In genomic region chr17:83155128-83156081, GRCh38 we compare ENCODE assay signal across 10 cellular contexts.
DNase-seq lines count a peak whose midpoint lies in the region; ATAC-seq and TF ChIP-seq lines count a peak whose summit lies in the region.
"Had no signal": no experiment of that assay in that cellular context is flagged by ENCODE, and none has a peak within 500 bp of the region (broad histone marks: within the 10 kb centered on the region; RNA-seq: fewer than 3 reads in every experiment).

No MANE protein-coding gene starts in this region.

- H3K4me1 ChIP-seq in MM.1S (ENCODE audit: low read length) = 0 out of 2 replicates have a peak, but pooled peaks cover 3% of the 10 kb centered on the region

- H3K27me3 Mint-ChIP-seq in nephron progenitor cell (ENCODE audit: low read depth, poor library complexity) = peaks cover 21% of the 10 kb centered on the region

- H3K79me2 ChIP-seq in MM.1S (ENCODE audit: low read length) = no peaks in the 10 kb centered on the region

- DNase-seq in BJ (ENCODE audit: low read depth) (peak; percentile 97), MM.1S (no peak), dermis microvascular lymphatic vessel endothelial cell (ENCODE audit: low read depth in 2 of 2) (peak; percentile 87 to 92), nephron progenitor cell (no peak), C1 segment of cervical spinal cord (lab: John Stamatoyannopoulos, UW) (no peak), SKM-1 treated with dmso at 0.1 percent for 144 hours (lab: John Stamatoyannopoulos, UW; ENCODE audit: unreplicated experiment) (no peak)
- DNase-seq: left cardiac atrium had no signal

- no peak overlapping the region for H2AFZ ChIP-seq in MM.1S (ENCODE audit: low read length)

- H3K4me3 ChIP-seq in BJ (ENCODE audit: low read depth, low read length) (no peak overlapping the region), MM.1S (ENCODE audit: low read length) (no peak overlapping the region)

- no peaks in the 10 kb centered on the region for H3K9me2 ChIP-seq in MM.1S (replicated peaks; ENCODE audit: insufficient read depth, low read length)

- POLR2A ChIA-PET in BJ (lab: Charles Lee) = no interaction called here

- peak overlapping the region; percentile 87 for H3K27ac Mint-ChIP-seq in nephron progenitor cell
- H3K27ac Mint-ChIP-seq: activated naive CD8-positive, alpha-beta T cell had no signal

- no peaks in the 10 kb centered on the region for H3F3A ChIP-seq in MM.1S (ENCODE audit: insufficient read depth, low read length)

- H3K9me3 ChIP-seq in MM.1S (replicated peaks; ENCODE audit: insufficient read depth, low read length) = no peaks in the 10 kb centered on the region

- no peaks in the 10 kb centered on the region for H3K9me3 Mint-ChIP-seq in nephron progenitor cell

- H3K27me3 ChIP-seq in BJ (ENCODE audit: control insufficient read depth, insufficient read depth, low read length) (no peaks in the 10 kb centered on the region), MM.1S (replicated peaks; ENCODE audit: insufficient read depth, low read length) (peaks cover 93% of the 10 kb centered on the region)

- H3K9ac ChIP-seq in MM.1S (ENCODE audit: low read length) = no peak overlapping the region

- H3K36me3 ChIP-seq in BJ (ENCODE audit: control insufficient read depth, insufficient read depth, low read length) (no peaks in the 10 kb centered on the region), MM.1S (replicated peaks; ENCODE audit: insufficient read depth, low read length) (no peaks in the 10 kb centered on the region)

- H4K20me1 ChIP-seq in MM.1S (ENCODE audit: insufficient read depth, low read length) = no peaks in the 10 kb centered on the region

- TF ChIP-seq CTCF in BJ (IDR thresholded peaks at IDR 0.05; ENCODE audit: insufficient read depth, low read depth, low read length) = no peak
- no peak for TF ChIP-seq CTCF in MM.1S (IDR thresholded peaks at IDR 0.05; ENCODE audit: low read length)
- TF ChIP-seq CTCF in nephron progenitor cell (IDR thresholded peaks at IDR 0.05) = no peak

- CTCF ChIA-PET in BJ (lab: Yijun Ruan, JAX) = interaction anchor here (1.3 kb wide), 1 partner anchor 279 kb away, joined by 3 read pairs; no protein-coding TSS in a partner anchor

- H3K4me2 ChIP-seq in MM.1S (ENCODE audit: low read depth, low read length) = peak overlapping the region; percentile 30

- peaks cover 48% of the 10 kb centered on the region for H3K4me1 Mint-ChIP-seq in nephron progenitor cell

- H3K36me3 Mint-ChIP-seq in nephron progenitor cell (ENCODE audit: low read depth) = no peaks in the 10 kb centered on the region
- H3K36me3 Mint-ChIP-seq: activated naive CD8-positive, alpha-beta T cell had no signal

- H3K4me3 Mint-ChIP-seq in nephron progenitor cell = peak overlapping the region; percentile 28
- H3K4me3 Mint-ChIP-seq: activated naive CD8-positive, alpha-beta T cell had no signal

- ATAC-seq in HG03108 (IDR thresholded peaks at IDR 0.05; ENCODE audit: unreplicated experiment) (no peak), GM21526 (IDR thresholded peaks at IDR 0.05; ENCODE audit: low FRiP score, unreplicated experiment) (no peak)

- no peak overlapping the region for H3K27ac ChIP-seq in MM.1S (ENCODE audit: low read length)

Comparison
In these comparisons a context has a peak if more than half of its experiments do, and no peak if none do; other contexts are left out.
1. DNase-seq: peak in BJ (single experiment) and dermis microvascular lymphatic vessel endothelial cell (2 of 2); none in MM.1S (single experiment), nephron progenitor cell (single experiment), C1 segment of cervical spinal cord (0 of 14) and SKM-1 treated with dmso at 0.1 percent for 144 hours (single experiment).